ENCODE assay signal across 28 cellular contexts in genomic region chr2:219220652-219221402, GRCh38.
"Had no signal": no experiment of that assay in that cellular context is flagged by ENCODE, and none has a peak within 500 bp of the region (broad histone marks: within the 10 kb centered on the region; RNA-seq: fewer than 3 reads in every experiment).

No MANE protein-coding gene starts in this region.

- H3K4me3 Mint-ChIP-seq: activated CD8-positive, alpha-beta T cell treated with anti-CD3 and anti-CD28 coated beads for 36 hours; activated naive CD4-positive, alpha-beta T cell treated with anti-CD3 and anti-CD28 coated beads for 36 hours; activated naive CD8-positive, alpha-beta T cell treated with anti-CD3 and anti-CD28 coated beads for 36 hours; activated T-cell treated with anti-CD3 and anti-CD28 coated beads, Interleukin-2, amount 50 U/mL, for 4 hours; stimulated activated naive CD8-positive, alpha-beta T cell treated with anti-CD3 and anti-CD28 coated beads, Interleukin-15, Interleukin-2, amounts not matched to agents 100 ng/mL and 50 ng/mL, for 24 hours; T-helper 1 cell treated with Interleukin-12 subunit alpha and Interleukin-12 subunit beta and Interleukin-4 antibody, amounts not matched to agents 30 μg/mL and 1 μg/mL, for 36 hours; WTC11 had no signal

- H3K27me3 ChIP-seq: adrenal gland, body of pancreas, esophagus squamous epithelium, right lobe of liver, uterus had no signal

- H3K4me3 ChIP-seq: adrenal gland, body of pancreas, esophagus squamous epithelium, right lobe of liver, thoracic aorta, uterus had no signal

- H3K27me3 Mint-ChIP-seq: activated CD8-positive, alpha-beta T cell treated with anti-CD3 and anti-CD28 coated beads for 36 hours; activated naive CD8-positive, alpha-beta T cell treated with anti-CD3 and anti-CD28 coated beads for 36 hours; naive thymus-derived CD4-positive, alpha-beta T cell; stimulated activated naive CD8-positive, alpha-beta T cell treated with anti-CD3 and anti-CD28 coated beads, Interleukin-15, Interleukin-2, amounts not matched to agents 100 ng/mL and 50 ng/mL, for 24 hours had no signal

- H3K9me3 Mint-ChIP-seq: activated CD8-positive, alpha-beta T cell treated with anti-CD3 and anti-CD28 coated beads for 36 hours; activated naive CD4-positive, alpha-beta T cell treated with anti-CD3 and anti-CD28 coated beads for 36 hours; activated naive CD8-positive, alpha-beta T cell treated with anti-CD3 and anti-CD28 coated beads for 36 hours; activated T-cell treated with anti-CD3 and anti-CD28 coated beads, Interleukin-2, amount 50 U/mL, for 4 hours; mesothelial cell of epicardium; naive thymus-derived CD4-positive, alpha-beta T cell; stimulated activated naive CD8-positive, alpha-beta T cell treated with anti-CD3 and anti-CD28 coated beads, Interleukin-15, Interleukin-2, amounts not matched to agents 100 ng/mL and 50 ng/mL, for 24 hours; T-helper 1 cell treated with Interleukin-12 subunit alpha and Interleukin-12 subunit beta and Interleukin-4 antibody, amounts not matched to agents 30 μg/mL and 1 μg/mL, for 36 hours; WTC11 had no signal

- H3K27ac ChIP-seq: adrenal gland, body of pancreas, epithelial cell of prostate, right lobe of liver, uterus had no signal

- H3K9me3 ChIP-seq: adrenal gland, body of pancreas, esophagus squamous epithelium, right lobe of liver, thoracic aorta, uterus had no signal

- H3K27ac Mint-ChIP-seq: activated naive CD4-positive, alpha-beta T cell treated with anti-CD3 and anti-CD28 coated beads for 36 hours; mesothelial cell of epicardium; stimulated activated naive CD8-positive, alpha-beta T cell treated with anti-CD3 and anti-CD28 coated beads, Interleukin-15, Interleukin-2, amounts not matched to agents 100 ng/mL and 50 ng/mL, for 24 hours; T-helper 1 cell treated with Interleukin-12 subunit alpha and Interleukin-12 subunit beta and Interleukin-4 antibody, amounts not matched to agents 30 μg/mL and 1 μg/mL, for 36 hours; WTC11 had no signal

- H3K36me3 ChIP-seq: uterus had no signal

- DNase-seq: activated CD4-positive, alpha-beta T cell treated with anti-CD3 and anti-CD28 coated beads, Interleukin-2, amount 50 U/mL, for 1 hour; activated CD8-positive, alpha-beta T cell treated with anti-CD3 and anti-CD28 coated beads for 36 hours; activated effector memory CD4-positive, alpha-beta T cell treated with Interleukin-2 at 50 U/mL for 16 hours; activated naive CD4-positive, alpha-beta T cell treated with anti-CD3 and anti-CD28 coated beads for 36 hours; activated naive CD8-positive, alpha-beta T cell treated with anti-CD3 and anti-CD28 coated beads for 36 hours; activated T-cell treated with anti-CD3 and anti-CD28 coated beads, Interleukin-2, amount 50 U/mL, for 4 hours; adrenal gland; aorta; effector CD8-positive, alpha-beta T cell; esophagus squamous epithelium; foreskin melanocyte; islet precursor cell; left cardiac atrium; mammary epithelial cell; naive thymus-derived CD4-positive, alpha-beta T cell; right lobe of liver; stimulated activated CD4-positive, alpha-beta T cell treated with anti-CD3 and anti-CD28 coated beads, Interleukin-12 subunit alpha, Interleukin-12 subunit beta, amount 100 ng/mL, for 4 hours; stimulated activated CD4-positive, alpha-beta T cell treated with anti-CD3 and anti-CD28 coated beads, Interleukin-4, amount 100 ng/mL, for 1 hour; T1000; trophoblast cell; uterus had no signal

- ATAC-seq: activated CD8-positive, alpha-beta T cell treated with anti-CD3 and anti-CD28 coated beads for 36 hours; activated T-cell treated with anti-CD3 and anti-CD28 coated beads, Interleukin-2, amount 50 U/mL, for 4 hours; body of pancreas; left cardiac atrium; naive thymus-derived CD4-positive, alpha-beta T cell; right lobe of liver; WTC11 had no signal
